In genomic region chr5:125194901-125195300, GRCh38 we compare ENCODE assay signal across 29 cellular contexts.
"Had no signal": no experiment of that assay in that cellular context is flagged by ENCODE, and none has a peak within 500 bp of the region (broad histone marks: within the 10 kb centered on the region; RNA-seq: fewer than 3 reads in every experiment).

No MANE protein-coding gene starts in this region.

- H3K36me3 ChIP-seq: ascending aorta had no signal

- H3K9me3 ChIP-seq: ascending aorta, body of pancreas had no signal

- ATAC-seq: activated naive CD4-positive, alpha-beta T cell treated with anti-CD3 and anti-CD28 coated beads, Interleukin-2, amount 50 U/mL, for 72 hours; activated naive CD8-positive, alpha-beta T cell treated with anti-CD3 and anti-CD28 coated beads, Interleukin-2, amount 50 U/mL, for 24 hours; activated T-cell treated with anti-CD3 and anti-CD28 coated beads, Interleukin-2, amount 50 U/mL, for 4 hours; body of pancreas; K562; T-helper 17 cell had no signal

- H3K4me3 ChIP-seq: ascending aorta, body of pancreas, K562 had no signal

- H3K4me1 ChIP-seq: ascending aorta had no signal

- FAIRE-seq: bronchial epithelial cell, K562, RCC 7860 had no signal

- H3K27ac ChIP-seq: ascending aorta, body of pancreas had no signal

- H3K27me3 ChIP-seq: ascending aorta, body of pancreas had no signal

- DNase-seq: activated CD4-positive, alpha-beta memory T cell treated with anti-CD3 and anti-CD28 coated beads for 36 hours; activated CD4-positive, alpha-beta T cell treated with anti-CD3 and anti-CD28 coated beads, Interleukin-2, amount 10 ng/mL, durations not matched to agents 7 days and 5 days; activated CD4-positive, CD25-positive, alpha-beta regulatory T cell; activated CD8-positive, alpha-beta memory T cell treated with anti-CD3 and anti-CD28 coated beads for 24 hours; activated effector memory CD4-positive, alpha-beta T cell treated with anti-CD3 and anti-CD28 coated beads, Interleukin-2, amount 50 U/mL, for 16 hours; activated naive CD4-positive, alpha-beta T cell treated with Interleukin-2 at 50 U/mL for 16 hours; activated naive CD8-positive, alpha-beta T cell treated with anti-CD3 and anti-CD28 coated beads, Interleukin-2, amount 50 U/mL, for 24 hours; activated T-cell treated with anti-CD3 and anti-CD28 coated beads, Interleukin-2, amount 50 U/mL, for 4 hours; amniotic stem cell; body of pancreas; central memory CD4-positive, alpha-beta T cell; Karpas-422; MM.1S; NCI-H1105; NCI-H146; NCI-H187 treated with DMSO at 0.1 percent for 48 hours; NCI-H2081 treated with DMSO at 0.1 percent for 48 hours; NCI-H446; NCI-H524; NCI-H774; NK-92 treated with Interleukin-12 subunit alpha and Interleukin-12 subunit beta, amount 100 ng/mL, for 24 hours; SHP77 treated with DMSO at 0.1 percent for 48 hours; T-helper 17 cell; T-helper 9 cell had no signal
